20 cellular contexts compared by ENCODE assay signal in the genomic region with DNA sequence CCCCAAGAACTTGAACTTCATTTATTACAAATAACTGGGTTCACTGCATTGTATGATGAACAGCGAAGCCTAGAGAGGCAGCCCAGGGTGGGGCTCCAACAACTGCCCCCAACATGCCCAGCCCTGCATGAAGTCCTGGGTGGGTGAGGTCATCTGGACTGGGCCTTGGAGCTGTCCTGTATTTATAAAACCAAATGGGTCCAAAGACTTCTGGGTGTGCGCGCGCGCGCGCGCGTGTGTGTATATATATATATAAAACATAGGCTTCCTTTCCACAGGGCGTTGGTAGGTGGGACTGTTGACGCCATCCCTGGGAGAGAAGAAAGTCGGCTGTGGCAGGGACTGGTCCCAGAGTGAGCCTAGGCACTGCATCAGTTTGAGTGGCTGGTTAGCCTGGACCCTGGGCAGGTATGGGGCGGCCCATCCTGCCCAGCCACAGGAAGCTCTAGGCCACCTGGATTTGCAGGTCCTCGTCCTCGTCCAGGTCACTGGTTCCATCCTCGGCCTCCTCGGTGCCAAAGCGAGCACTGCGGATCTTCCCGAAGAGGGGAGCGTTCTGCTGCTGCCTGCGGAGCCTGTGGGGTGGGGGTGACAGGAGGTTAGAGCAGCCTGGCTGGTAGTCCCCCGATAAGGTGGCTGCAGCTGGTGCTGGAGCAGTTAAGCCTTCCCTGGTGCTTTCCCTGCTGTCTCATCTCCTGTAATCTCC. TPM values are rescaled to one million over a fixed set of nuclear protein-coding genes. Genes with fewer than 3 reads are reported as not detected.
DNase-seq lines count a peak whose midpoint lies in the region; ATAC-seq and TF ChIP-seq lines count a peak whose summit lies in the region.
"Had no signal": no experiment of that assay in that cellular context is flagged by ENCODE, and none has a peak within 500 bp of the region (broad histone marks: within the 10 kb centered on the region; RNA-seq: fewer than 3 reads in every experiment).

No MANE protein-coding gene starts in this region.

- TF ChIP-seq POLR2A in heart left ventricle (IDR thresholded peaks at IDR 0.05), result no peak

- H3K27ac ChIP-seq in cardiac muscle cell (peak overlapping the region; percentile 99), heart left ventricle (no peak overlapping the region), hepatocyte (peak overlapping the region; percentile 92), osteoblast (ENCODE audit: low read depth, low read length) (no peak overlapping the region), coronary artery (no peak overlapping the region)
- H3K27ac ChIP-seq: BLaER1, KMS-11, RWPE1 had no signal

- H3K9me3 ChIP-seq in cardiac muscle cell (ENCODE audit: low read depth), result no peaks in the 10 kb centered on the region
- no peaks in the 10 kb centered on the region for H3K9me3 ChIP-seq in heart left ventricle
- no peaks in the 10 kb centered on the region for H3K9me3 ChIP-seq in hepatocyte (ENCODE audit: low read depth)
- H3K9me3 ChIP-seq in osteoblast (ENCODE audit: low read depth, low read length), result no peaks in the 10 kb centered on the region
- H3K9me3 ChIP-seq: BLaER1 had no signal

- H3K4me1 ChIP-seq in cardiac muscle cell (ENCODE audit: low read depth) (peaks cover 70% of the 10 kb centered on the region), heart left ventricle (peaks cover 0 to 23% (median 7%) of the 10 kb centered on the region in 12 donors), hepatocyte (ENCODE audit: insufficient read depth) (peaks cover 48% of the 10 kb centered on the region), osteoblast (ENCODE audit: insufficient read depth, low read length) (no peaks in the 10 kb centered on the region)

- H3K36me3 ChIP-seq in cardiac muscle cell (no peaks in the 10 kb centered on the region), heart left ventricle (peaks cover 0 to 37% (median 10%) of the 10 kb centered on the region in 9 donors), hepatocyte (replicated peaks; ENCODE audit: insufficient read depth, low read depth) (no peaks in the 10 kb centered on the region), osteoblast (ENCODE audit: insufficient read depth, low read length) (peaks cover under 1% of the 10 kb centered on the region)

- H3K4me2 ChIP-seq in hepatocyte (peak overlapping the region; percentile 48), osteoblast (ENCODE audit: insufficient read depth, low read length) (no peak overlapping the region)
- H3K4me2 ChIP-seq: BLaER1, KMS-11 had no signal

- H2AFZ ChIP-seq in hepatocyte (no peak overlapping the region), osteoblast (ENCODE audit: low read length) (no peak overlapping the region)

- no peak for DNase-seq in cardiac muscle cell (ENCODE audit: low read depth in 1 of 2, low spot score in 1 of 2)
- no peak for DNase-seq in heart left ventricle
- DNase-seq in hepatocyte (ENCODE audit: low spot score), result peak; percentile 3
- DNase-seq in osteoblast (ENCODE audit: insufficient read length, low spot score, missing footprints), result peak; percentile 44
- no peak for DNase-seq in NCI-H2171 (lab: John Stamatoyannopoulos, UW)
- no peak for DNase-seq in G401 (ENCODE audit: low spot score)
- DNase-seq in coronary artery (ENCODE audit: low spot score), result no peak
- DNase-seq: CD8-positive, alpha-beta T cell; GOT3; NCI-H1048; NCI-H1436 treated with DMSO at 0.1 percent for 48 hours; NCI-H2029 treated with DMSO at 0.1 percent for 48 hours; NCI-H510A; NCI-H774 had no signal

- H3K79me2 ChIP-seq in hepatocyte (no peaks in the 10 kb centered on the region), osteoblast (ENCODE audit: insufficient read depth, low read length) (no peaks in the 10 kb centered on the region)

- intact Hi-C loops in heart left ventricle (cut with DNase I), result loop anchor here in 1 of 10 donors (5.0 kb wide), 1 partner anchor 35 kb away; no protein-coding TSS in a partner anchor

- no peaks in the 10 kb centered on the region for H3K27me3 ChIP-seq in cardiac muscle cell
- H3K27me3 ChIP-seq in heart left ventricle, result no peaks in the 10 kb centered on the region
- no peaks in the 10 kb centered on the region for H3K27me3 ChIP-seq in hepatocyte
- no peaks in the 10 kb centered on the region for H3K27me3 ChIP-seq in osteoblast (ENCODE audit: insufficient read depth, low read length)
- H3K27me3 ChIP-seq: BLaER1 had no signal

- TF ChIP-seq CTCF in cardiac muscle cell (IDR thresholded peaks at IDR 0.05; ENCODE audit: low read depth, low read length) (no peak), heart left ventricle (IDR thresholded peaks at IDR 0.05) (no peak), hepatocyte (IDR thresholded peaks at IDR 0.05; ENCODE audit: poor library complexity) (no peak), osteoblast (IDR thresholded peaks at IDR 0.05; ENCODE audit: extremely low read depth, low read depth, low read length) (no peak), coronary artery (IDR thresholded peaks at IDR 0.05) (no peak)

- WGBS in heart left ventricle, 4 donors, result 92 to 96% (median 96%) methylated on average over 23 of the region's 23 CpGs
- 94% methylated on average over 23 of the region's 23 CpGs for WGBS in hepatocyte (ENCODE audit: low lambda C conversion rate, missing lambda C conversion rate)

- in situ Hi-C loops in G401 (cut with HindIII; ENCODE audit: low sequenced_read_pairs), result no loop called here

- ATAC-seq in heart left ventricle, result no peak
- no peak for ATAC-seq in HG03565 (IDR thresholded peaks at IDR 0.05; ENCODE audit: unreplicated experiment)
- ATAC-seq: CD8-positive, alpha-beta T cell had no signal

- H3K4me3 ChIP-seq in cardiac muscle cell (no peak overlapping the region), heart left ventricle (no peak overlapping the region), hepatocyte (no peak overlapping the region), osteoblast (ENCODE audit: insufficient read depth, low read length) (no peak overlapping the region), coronary artery (no peak overlapping the region)
- H3K4me3 ChIP-seq: BLaER1 had no signal

- H3K9me2 ChIP-seq in hepatocyte (replicated peaks; ENCODE audit: insufficient read depth), result no peaks in the 10 kb centered on the region

- H4K20me1 ChIP-seq in hepatocyte (ENCODE audit: insufficient read depth, poor library complexity, severe bottlenecking) (no peaks in the 10 kb centered on the region), osteoblast (ENCODE audit: insufficient read depth, low read length) (no peaks in the 10 kb centered on the region)
- H4K20me1 ChIP-seq: BLaER1 had no signal

RNA-seq across cellular contexts. Expression of gene CCDC102A, which starts 23.9 kb away (rescaled TPM):
- total RNA-seq in cardiac muscle cell (41.3 and 51.9 TPM in 2 replicates), heart left ventricle (10 to 100 TPM in 2 of 9 donors, 1 to 10 TPM in 7; 3.3 to 17.0 (median 6.8) TPM), hepatocyte (10.5 and 11.4 TPM in 2 replicates), osteoblast (9.8 and 10.6 TPM in 2 replicates)
- polyA plus RNA-seq in cardiac muscle cell (30.1 and 43.8 TPM in 2 replicates), heart left ventricle (1 to 10 TPM; 4.4 to 8.1 TPM), hepatocyte (13.1 and 17.2 TPM in 2 replicates)
- total RNA-seq in G401 (2014; rRNA removed; shearing (Covaris generic)), result 25.0 and 26.7 TPM in 2 replicates

RNA-seq across cellular contexts. Expression of gene DOK4, which starts 26.2 kb away (rescaled TPM):
- 1,502 and 2,409 TPM in 2 replicates for total RNA-seq in cardiac muscle cell
- polyA plus RNA-seq in cardiac muscle cell, result 1,563 and 2,826 TPM in 2 replicates
- 10 to 100 TPM in 3 of 9 donors, 1 to 10 TPM in 6; 6.4 to 14.8 (median 7.9) TPM for total RNA-seq in heart left ventricle
- 1 to 10 TPM; 5.9 to 6.7 TPM for polyA plus RNA-seq in heart left ventricle
- total RNA-seq in hepatocyte, result 112 and 122 TPM in 2 replicates
- 96.3 and 106 TPM in 2 replicates for polyA plus RNA-seq in hepatocyte
- 27.1 and 29.0 TPM in 2 replicates for total RNA-seq in osteoblast
- 33.7 and 45.5 TPM in 2 replicates for total RNA-seq in G401 (2014; rRNA removed; shearing (Covaris generic))

RNA-seq across cellular contexts. Expression of gene ADGRG5, which starts 30.0 kb away (rescaled TPM):
- total RNA-seq in cardiac muscle cell (not detected in 2 replicates), heart left ventricle (1 to 10 TPM in 1 of 9 donors, under 1 TPM in 3, not detected in 5; 0.07 to 1.4 (median 0.11) TPM), hepatocyte (1.1 and 2.2 TPM in 2 replicates), osteoblast (not detected in 2 replicates)
- polyA plus RNA-seq in cardiac muscle cell (0.05 TPM in 1 of 2 replicates, not detected in the other), heart left ventricle (under 1 TPM in 1 of 2 donors, not detected in 1; 0.04 TPM), hepatocyte (1.9 and 2.9 TPM in 2 replicates)
- not detected in 2 replicates for total RNA-seq in G401 (2014; rRNA removed; shearing (Covaris generic))
- total RNA-seq: A172, Daoy had no signal

RNA-seq across cellular contexts. Expression of gene POLR2C, which starts 50.0 kb away (rescaled TPM):
- total RNA-seq in cardiac muscle cell (126 and 164 TPM in 2 replicates), heart left ventricle (10 to 100 TPM; 37.4 to 99.8 (median 48.7) TPM), hepatocyte (92.5 and 101 TPM in 2 replicates), osteoblast (95.2 and 97.8 TPM in 2 replicates)
- polyA plus RNA-seq in cardiac muscle cell (80.0 and 83.5 TPM in 2 replicates), heart left ventricle (10 to 100 TPM; 19.9 to 69.4 TPM), hepatocyte (49.0 and 56.6 TPM in 2 replicates)
- total RNA-seq in G401 (2014; rRNA removed; shearing (Covaris generic)), result 240 and 319 TPM in 2 replicates

Comparison
In these comparisons a context has a peak if more than half of its experiments do, and no peak if none do; other contexts are left out.
1. H3K27ac ChIP-seq: peak in cardiac muscle cell (single experiment) and hepatocyte (single experiment); none in heart left ventricle (0 of 12), osteoblast (single experiment) and coronary artery (0 of 2).
2. RNA of gene DOK4, which starts 26.2 kb away (total RNA-seq): 1,502 to 2,409 TPM in cardiac muscle cell; 112 to 122 TPM in hepatocyte, 33.7 to 45.5 TPM in G401, 27.1 to 29.0 TPM in osteoblast and 6.4 to 14.8 TPM in heart left ventricle; every median in the first group is over 10 times any median in the second.
3. DNase-seq: peak in hepatocyte (single experiment) and osteoblast (single experiment); none in cardiac muscle cell (0 of 2), heart left ventricle (0 of 5), NCI-H2171 (single experiment), G401 (single experiment) and coronary artery (single experiment).